Comparison of ENCODE assay signal across 17 cellular contexts in the genomic region with DNA sequence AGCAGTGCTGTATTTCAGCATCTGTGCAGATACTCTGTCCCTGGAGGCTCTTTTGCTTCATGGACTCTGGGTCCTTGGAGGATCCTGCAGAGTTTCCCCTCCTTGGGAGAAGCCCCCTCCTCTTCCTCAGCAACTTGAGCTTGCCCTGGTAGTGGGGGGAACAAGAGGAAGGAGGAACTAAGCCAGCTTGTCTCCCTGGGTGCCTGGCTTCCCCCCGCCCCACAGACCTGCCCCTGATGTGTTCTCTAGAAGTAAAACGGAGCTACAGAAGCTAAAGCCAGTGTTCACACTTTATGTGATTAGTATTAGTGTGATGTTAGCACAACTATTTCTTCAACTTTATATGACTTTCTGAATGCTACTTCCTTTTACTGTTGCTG. TPM values are rescaled to one million over a fixed set of nuclear protein-coding genes. Genes with fewer than 3 reads are reported as not detected.
DNase-seq lines count a peak whose midpoint lies in the region; ATAC-seq and TF ChIP-seq lines count a peak whose summit lies in the region.
"Had no signal": no experiment of that assay in that cellular context is flagged by ENCODE, and none has a peak within 500 bp of the region (broad histone marks: within the 10 kb centered on the region; RNA-seq: fewer than 3 reads in every experiment).

No MANE protein-coding gene starts in this region.

- no peak for DNase-seq in activated CD8-positive, alpha-beta T cell treated with anti-CD3 and anti-CD28 coated beads, Interleukin-2, amount 10 ng/mL, durations not matched to agents 7 days and 5 days
- no peak for DNase-seq in activated CD8-positive, alpha-beta T cell treated with anti-CD3 and anti-CD28 coated beads for 36 hours
- DNase-seq in CD8-positive, alpha-beta memory T cell = no peak
- no peak for DNase-seq in neural crest cell (ENCODE audit: low read depth, low spot score)
- no peak for DNase-seq in DMS79 (lab: John Stamatoyannopoulos, UW)
- DNase-seq in stimulated activated CD4-positive, alpha-beta T cell treated with anti-CD3 and anti-CD28 coated beads, Interleukin-4, amount 100 ng/mL, for 4 hours = no peak
- DNase-seq: ACHN; Calu3; caudate nucleus; foreskin keratinocyte; NCI-H146; stimulated activated naive B cell treated with anti-CD40 and anti-IgM and Interleukin-4, amounts not matched to agents 10 μg/mL and 1 μg/mL and 100 μg/mL, for 72 hours; trophoblast cell had no signal

- no peak for TF ChIP-seq CTCF in activated CD8-positive, alpha-beta T cell treated with anti-CD3 and anti-CD28 coated beads for 36 hours (IDR thresholded peaks at IDR 0.05)
- no peak for TF ChIP-seq CTCF in neural crest cell (conservative IDR thresholded peaks at IDR 0.05)

- ATAC-seq in activated CD8-positive, alpha-beta T cell treated with anti-CD3 and anti-CD28 coated beads, Interleukin-2, amount 10 ng/mL, durations not matched to agents 7 days and 5 days = no peak
- no peak for ATAC-seq in activated CD8-positive, alpha-beta T cell treated with anti-CD3 and anti-CD28 coated beads for 36 hours
- no peak for ATAC-seq in GM21723 (IDR thresholded peaks at IDR 0.05; ENCODE audit: unreplicated experiment)
- ATAC-seq: foreskin keratinocyte, left lung had no signal

- peak overlapping the region; percentile 62 for H3K4me3 ChIP-seq in CD8-positive, alpha-beta memory T cell (ENCODE audit: low read length)
- H3K4me3 ChIP-seq: left lung, smooth muscle cell had no signal

- H3K27me3 Mint-ChIP-seq in activated CD8-positive, alpha-beta T cell treated with anti-CD3 and anti-CD28 coated beads, Interleukin-2, amount 10 ng/mL, durations not matched to agents 7 days and 5 days (ENCODE audit: low read depth) = peaks cover 61% of the 10 kb centered on the region
- peaks cover 15% of the 10 kb centered on the region for H3K27me3 Mint-ChIP-seq in activated CD8-positive, alpha-beta T cell treated with anti-CD3 and anti-CD28 coated beads for 36 hours
- H3K27me3 Mint-ChIP-seq in CD8-positive, alpha-beta memory T cell = peaks cover 10 to 12% of the 10 kb centered on the region in 2 donors
- H3K27me3 Mint-ChIP-seq in neural crest cell (ENCODE audit: low read depth) = no peaks in the 10 kb centered on the region

- peaks cover 53% of the 10 kb centered on the region for H3K4me1 ChIP-seq in CD8-positive, alpha-beta memory T cell (ENCODE audit: insufficient read depth, low read length)
- H3K4me1 ChIP-seq: foreskin keratinocyte had no signal

- no peaks in the 10 kb centered on the region for H3K9me3 ChIP-seq in CD8-positive, alpha-beta memory T cell (ENCODE audit: low read length)
- H3K9me3 ChIP-seq: left lung had no signal

- no peaks in the 10 kb centered on the region for H3K36me3 Mint-ChIP-seq in activated CD8-positive, alpha-beta T cell treated with anti-CD3 and anti-CD28 coated beads, Interleukin-2, amount 10 ng/mL, durations not matched to agents 7 days and 5 days (ENCODE audit: low read depth)
- no peaks in the 10 kb centered on the region for H3K36me3 Mint-ChIP-seq in activated CD8-positive, alpha-beta T cell treated with anti-CD3 and anti-CD28 coated beads for 36 hours (ENCODE audit: low read depth)
- no peaks in the 10 kb centered on the region for H3K36me3 Mint-ChIP-seq in CD8-positive, alpha-beta memory T cell
- peaks cover 9% of the 10 kb centered on the region for H3K36me3 Mint-ChIP-seq in neural crest cell (ENCODE audit: low read depth)
- H3K36me3 Mint-ChIP-seq: stimulated activated naive B cell treated with anti-CD40 and anti-IgM and Interleukin-4, amounts not matched to agents 10 μg/mL and 1 μg/mL and 100 μg/mL, for 72 hours had no signal

- intact Hi-C loops in activated CD8-positive, alpha-beta T cell treated with anti-CD3 and anti-CD28 coated beads for 36 hours (cut with micrococcal nuclease) = no loop called here

- no peaks in the 10 kb centered on the region for H3K36me3 ChIP-seq in CD8-positive, alpha-beta memory T cell (ENCODE audit: insufficient read depth, low read length)
- H3K36me3 ChIP-seq: left lung had no signal

- no peaks in the 10 kb centered on the region for H3K27me3 ChIP-seq in CD8-positive, alpha-beta memory T cell (ENCODE audit: insufficient read depth, low read length, poor library complexity, severe bottlenecking)

- POLR2A ChIA-PET in activated CD8-positive, alpha-beta T cell treated with anti-CD3 and anti-CD28 coated beads, Interleukin-2, amount 10 ng/mL, durations not matched to agents 7 days and 5 days (lab: Charles Lee) = interaction anchor here (1.3 kb wide), 1 partner anchor 10 kb away, joined by 3 read pairs; a partner anchor contains a TSS
- POLR2A ChIA-PET in activated CD8-positive, alpha-beta T cell treated with anti-CD3 and anti-CD28 coated beads for 36 hours (lab: Charles Lee) = interaction anchor here (1.7 kb wide), 1 partner anchor 9 kb away, joined by 10 read pairs; no protein-coding TSS in a partner anchor
- POLR2A ChIA-PET in CD8-positive, alpha-beta memory T cell (lab: Charles Lee) = interaction anchor here (0.5 kb wide), 1 partner anchor 121 kb away, joined by 4 read pairs; no protein-coding TSS in a partner anchor

- peak overlapping the region; percentile 87 for H3K27ac Mint-ChIP-seq in activated CD8-positive, alpha-beta T cell treated with anti-CD3 and anti-CD28 coated beads, Interleukin-2, amount 10 ng/mL, durations not matched to agents 7 days and 5 days
- H3K27ac Mint-ChIP-seq in activated CD8-positive, alpha-beta T cell treated with anti-CD3 and anti-CD28 coated beads for 36 hours = no peak overlapping the region
- peak overlapping the region in 6 of 8 donors; percentile 26 to 98 (median 73) for H3K27ac Mint-ChIP-seq in CD8-positive, alpha-beta memory T cell
- peak overlapping the region; percentile 65 for H3K27ac Mint-ChIP-seq in neural crest cell (ENCODE audit: unreplicated experiment)

- no peaks in the 10 kb centered on the region for H3K9me3 Mint-ChIP-seq in activated CD8-positive, alpha-beta T cell treated with anti-CD3 and anti-CD28 coated beads, Interleukin-2, amount 10 ng/mL, durations not matched to agents 7 days and 5 days (ENCODE audit: insufficient read depth)
- no peaks in the 10 kb centered on the region for H3K9me3 Mint-ChIP-seq in activated CD8-positive, alpha-beta T cell treated with anti-CD3 and anti-CD28 coated beads for 36 hours
- no peaks in the 10 kb centered on the region for H3K9me3 Mint-ChIP-seq in CD8-positive, alpha-beta memory T cell
- no peaks in the 10 kb centered on the region for H3K9me3 Mint-ChIP-seq in neural crest cell
- H3K9me3 Mint-ChIP-seq: stimulated activated naive B cell treated with anti-CD40 and anti-IgM and Interleukin-4, amounts not matched to agents 10 μg/mL and 1 μg/mL and 100 μg/mL, for 72 hours had no signal

- CTCF ChIA-PET in activated CD8-positive, alpha-beta T cell treated with anti-CD3 and anti-CD28 coated beads, Interleukin-2, amount 10 ng/mL, durations not matched to agents 7 days and 5 days (lab: Charles Lee) = interaction anchor here (2.1 kb wide), 1 partner anchor 43 kb away, joined by 5 read pairs; no protein-coding TSS in a partner anchor
- CTCF ChIA-PET in activated CD8-positive, alpha-beta T cell treated with anti-CD3 and anti-CD28 coated beads for 36 hours (lab: Charles Lee) = interaction anchor here (1.3 to 2.6 kb wide), 2 partner anchors 8 to 110 kb away, joined by 3 to 7 read pairs; no protein-coding TSS in a partner anchor
- CTCF ChIA-PET in CD8-positive, alpha-beta memory T cell (lab: Charles Lee) = interaction anchor here (1.2 kb wide), 1 partner anchor 43 kb away, joined by 3 read pairs; no protein-coding TSS in a partner anchor

- no peak overlapping the region for H3K27ac ChIP-seq in CD8-positive, alpha-beta memory T cell (ENCODE audit: low read depth, low read length)
- H3K27ac ChIP-seq in cingulate gyrus (ENCODE audit: low read depth, low read length) = peak overlapping the region; percentile 47
- H3K27ac ChIP-seq: foreskin keratinocyte, left lung had no signal

- peak overlapping the region; percentile 77 for H3K4me3 Mint-ChIP-seq in activated CD8-positive, alpha-beta T cell treated with anti-CD3 and anti-CD28 coated beads, Interleukin-2, amount 10 ng/mL, durations not matched to agents 7 days and 5 days
- no peak overlapping the region for H3K4me3 Mint-ChIP-seq in activated CD8-positive, alpha-beta T cell treated with anti-CD3 and anti-CD28 coated beads for 36 hours
- H3K4me3 Mint-ChIP-seq in CD8-positive, alpha-beta memory T cell = peak overlapping the region; percentile 37 to 92 (median 82)
- H3K4me3 Mint-ChIP-seq in neural crest cell = peak overlapping the region; percentile 58

- peaks cover 64% of the 10 kb centered on the region for H3K4me1 Mint-ChIP-seq in activated CD8-positive, alpha-beta T cell treated with anti-CD3 and anti-CD28 coated beads, Interleukin-2, amount 10 ng/mL, durations not matched to agents 7 days and 5 days (ENCODE audit: low read depth)
- H3K4me1 Mint-ChIP-seq in activated CD8-positive, alpha-beta T cell treated with anti-CD3 and anti-CD28 coated beads for 36 hours (ENCODE audit: low read depth) = peaks cover 60% of the 10 kb centered on the region
- H3K4me1 Mint-ChIP-seq in CD8-positive, alpha-beta memory T cell = peaks cover 44 to 60% (median 44%) of the 10 kb centered on the region in 3 donors
- peaks cover 76% of the 10 kb centered on the region for H3K4me1 Mint-ChIP-seq in neural crest cell

RNA-seq across cellular contexts. Expression of a gene that starts 10.6 kb away (rescaled TPM):
- 1 to 10 TPM; 4.7 to 8.3 TPM for total RNA-seq in activated CD8-positive, alpha-beta T cell treated with anti-CD3 and anti-CD28 coated beads, Interleukin-2, amount 10 ng/mL, durations not matched to agents 7 days and 5 days
- total RNA-seq in activated CD8-positive, alpha-beta T cell treated with anti-CD3 and anti-CD28 coated beads for 36 hours = 1 to 10 TPM; 4.6 to 4.7 TPM
- total RNA-seq in CD8-positive, alpha-beta memory T cell = 1 to 10 TPM; 2.3 to 2.4 TPM
- polyA plus RNA-seq in CD8-positive, alpha-beta memory T cell = 3.0 TPM
- 60.4 and 69.5 TPM in 2 replicates for total RNA-seq in neural crest cell

RNA-seq across cellular contexts. Expression of a gene that starts 54.5 kb away (rescaled TPM):
- 1 to 10 TPM in 1 of 2 experiments, under 1 TPM in 1; 0.83 to 1.0 TPM for total RNA-seq in activated CD8-positive, alpha-beta T cell treated with anti-CD3 and anti-CD28 coated beads, Interleukin-2, amount 10 ng/mL, durations not matched to agents 7 days and 5 days
- total RNA-seq in activated CD8-positive, alpha-beta T cell treated with anti-CD3 and anti-CD28 coated beads for 36 hours = under 1 TPM; 0.43 TPM
- under 1 TPM; 0.38 to 0.46 TPM for total RNA-seq in CD8-positive, alpha-beta memory T cell
- not detected for polyA plus RNA-seq in CD8-positive, alpha-beta memory T cell
- total RNA-seq in neural crest cell = 1.2 TPM in 2 replicates
